Comparison of ENCODE assay signal across 1 cellular context in the genomic region with DNA sequence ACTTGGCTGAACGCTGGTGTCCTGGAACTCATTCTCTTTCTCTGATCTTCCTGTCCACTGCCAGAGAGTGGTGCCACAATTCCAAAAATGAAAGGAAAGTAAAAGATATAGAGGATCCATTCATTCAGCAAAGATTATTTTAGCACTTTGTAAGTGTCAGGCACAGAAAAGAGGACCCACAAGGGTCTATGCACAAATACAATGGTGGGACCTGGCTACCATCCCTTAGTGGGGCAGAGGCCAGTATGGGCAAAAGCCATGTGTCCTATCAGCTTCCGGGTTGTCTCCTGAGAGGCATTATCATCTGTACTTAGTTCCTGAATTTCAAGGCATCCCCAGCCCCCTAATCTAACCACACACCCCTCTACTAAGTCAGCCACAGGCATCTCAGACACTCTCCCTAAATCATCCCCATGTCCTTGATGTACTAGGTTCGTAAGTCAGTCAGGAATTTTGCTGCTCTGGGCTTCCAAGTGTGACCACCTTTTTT.
TF ChIP-seq lines count a peak whose summit lies in the region.

No MANE protein-coding gene starts in this region.

TF ChIP-seq in IMR-90, 13 proteins besides CTCF, POLR2A, EP300 and RAD21:
- TF ChIP-seq MAZ (IDR thresholded peaks at IDR 0.05; ENCODE audit: borderline replicate concordance, low read depth, low read length) (no peak), FOS (IDR thresholded peaks at IDR 0.05; ENCODE audit: low read depth, low read length) (no peak), BHLHE40 (IDR thresholded peaks at IDR 0.05; ENCODE audit: low read depth, low read length) (no peak), MAFK (IDR thresholded peaks at IDR 0.05; ENCODE audit: low read depth, low read length) (no peak)
